ENCODE assay signal across 18 cellular contexts in the genomic region with DNA sequence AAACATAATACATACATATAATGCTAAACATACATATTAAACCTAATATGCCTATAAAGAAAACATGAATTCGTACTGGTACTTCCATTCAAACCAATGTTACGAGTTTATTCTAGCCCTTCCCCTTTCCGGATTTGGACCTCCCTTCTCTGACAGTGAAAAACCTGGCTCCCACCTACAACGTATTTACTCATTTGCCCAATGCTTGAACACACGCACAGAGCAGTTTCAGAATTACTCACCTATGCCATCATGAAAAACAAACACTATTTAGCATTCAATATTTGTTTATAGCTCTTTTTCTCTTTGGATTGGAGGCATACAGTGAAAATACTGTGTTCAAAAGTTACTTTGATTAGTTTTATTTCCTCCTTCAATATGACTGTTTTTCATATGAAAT.
"Had no signal": no experiment of that assay in that cellular context is flagged by ENCODE, and none has a peak within 500 bp of the region (broad histone marks: within the 10 kb centered on the region; RNA-seq: fewer than 3 reads in every experiment).

No MANE protein-coding gene starts in this region.

- DNase-seq: activated B cell treated with CpG ODN at 0.5 μM for 24 hours; activated CD4-positive, alpha-beta T cell treated with anti-CD3 and anti-CD28 coated beads for 1 hour; activated CD4-positive, alpha-beta T cell treated with anti-CD3 and anti-CD28 coated beads, Interleukin-2, amount 10 ng/mL, durations not matched to agents 24 days and 14 days; activated CD4-positive, alpha-beta T cell treated with anti-CD3 and anti-CD28 coated beads, Interleukin-2, amount 50 U/mL, for 48 hours; activated CD8-positive, alpha-beta memory T cell treated with anti-CD3 and anti-CD28 coated beads, Interleukin-2, amount 10 ng/mL, durations not matched to agents 7 days and 5 days; activated effector memory CD4-positive, alpha-beta T cell treated with Interleukin-2 at 50 U/mL for 16 hours; activated naive CD4-positive, alpha-beta T cell; activated T-cell treated with anti-CD3 and anti-CD28 coated beads, Interleukin-2, amount 50 U/mL, for 24 hours; NCI-H1436 treated with DMSO at 0.1 percent for 48 hours; NCI-H187 treated with DMSO at 0.1 percent for 48 hours; NCI-H2081 treated with DMSO at 0.1 percent for 48 hours; NCI-H2171; NCI-H2227 treated with DMSO at 0.1 percent for 48 hours; NCI-H446 treated with DMSO at 0.1 percent for 48 hours; NCI-H748 treated with DMSO at 0.1 percent for 48 hours had no signal

- ATAC-seq: activated CD8-positive, alpha-beta memory T cell treated with anti-CD3 and anti-CD28 coated beads, Interleukin-2, amount 10 ng/mL, durations not matched to agents 7 days and 5 days had no signal

- H3K36me3 ChIP-seq: ascending aorta, cardiac muscle cell had no signal

- H3K4me3 ChIP-seq: ascending aorta, cardiac muscle cell, PC-9 had no signal

- H2AFZ ChIP-seq: PC-9 had no signal

- H3K27me3 ChIP-seq: ascending aorta had no signal

- H3K4me1 ChIP-seq: ascending aorta had no signal

- H3K9me3 ChIP-seq: ascending aorta had no signal

- H3K4me2 ChIP-seq: PC-9 had no signal

- H3K27ac ChIP-seq: ascending aorta, cardiac muscle cell, PC-9 had no signal
